Comparison of ENCODE assay signal across 27 cellular contexts in genomic region chr2:56537756-56538155, GRCh38.
"Had no signal": no experiment of that assay in that cellular context is flagged by ENCODE, and none has a peak within 500 bp of the region (broad histone marks: within the 10 kb centered on the region; RNA-seq: fewer than 3 reads in every experiment).

No MANE protein-coding gene starts in this region.

- H3K27ac Mint-ChIP-seq: mesothelial cell of epicardium; naive B cell; natural killer cell; nephron progenitor cell; neural progenitor cell; progenitor cell of endocrine pancreas; stimulated activated memory B cell treated with anti-CD40 and anti-IgM and Interleukin-4, amounts not matched to agents 10 μg/mL and 1 μg/mL and 100 μg/mL, for 72 hours; stimulated activated naive CD8-positive, alpha-beta T cell treated with anti-CD3 and anti-CD28 coated beads, Interleukin-15, amount 100 ng/mL, for 72 hours; type B pancreatic cell had no signal

- H3K4me2 ChIP-seq: neural progenitor cell, smooth muscle cell had no signal

- H3K36me3 Mint-ChIP-seq: mesothelial cell of epicardium; naive B cell; natural killer cell; neural progenitor cell; stimulated activated memory B cell treated with anti-CD40 and anti-IgM and Interleukin-4, amounts not matched to agents 10 μg/mL and 1 μg/mL and 100 μg/mL, for 72 hours; type B pancreatic cell had no signal

- H2AFZ ChIP-seq: neural progenitor cell had no signal

- H3K4me1 Mint-ChIP-seq: naive B cell; natural killer cell; nephron progenitor cell; neural progenitor cell; stimulated activated memory B cell treated with anti-CD40 and anti-IgM and Interleukin-4, amounts not matched to agents 10 μg/mL and 1 μg/mL and 100 μg/mL, for 72 hours; stimulated activated naive CD8-positive, alpha-beta T cell treated with anti-CD3 and anti-CD28 coated beads, Interleukin-15, amount 100 ng/mL, for 72 hours had no signal

- H3K27ac ChIP-seq: left ventricle myocardium inferior, neural progenitor cell, neutrophil, ovary, right atrium auricular region, right lobe of liver, tibial nerve had no signal

- H3K9me3 ChIP-seq: neutrophil, ovary, right lobe of liver, uterus had no signal

- ATAC-seq: natural killer cell; right lobe of liver; stimulated activated memory B cell treated with anti-CD40 and anti-IgM and Interleukin-4, amounts not matched to agents 10 μg/mL and 1 μg/mL and 100 μg/mL, for 72 hours; stimulated activated naive CD8-positive, alpha-beta T cell treated with anti-CD3 and anti-CD28 coated beads, Interleukin-15, amount 100 ng/mL, for 72 hours had no signal

- H3K9me3 Mint-ChIP-seq: nephron progenitor cell, neural progenitor cell had no signal

- H3K4me1 ChIP-seq: left ventricle myocardium inferior, neural progenitor cell, right atrium auricular region, right lobe of liver, tibial nerve, uterus had no signal

- H3K27me3 ChIP-seq: neural progenitor cell, neutrophil, ovary, right atrium auricular region, right lobe of liver, tibial nerve, uterus had no signal

- DNase-seq: islet precursor cell; left ventricle myocardium inferior; mesendoderm; naive B cell; natural killer cell; nephron progenitor cell; occipital lobe; ovary; right lobe of liver; stimulated activated CD4-positive, alpha-beta T cell treated with anti-CD3 and anti-CD28 coated beads, Interleukin-1b, Interleukin-23, amount 100 ng/mL, for 48 hours; stimulated activated CD4-positive, alpha-beta T cell treated with anti-CD3 and anti-CD28 coated beads, Interleukin-2, amount 100 ng/mL, for 48 hours; stimulated activated CD4-positive, alpha-beta T cell treated with anti-CD3 and anti-CD28 coated beads, Interleukin-4, amount 100 ng/mL, for 4 hours; stimulated activated CD8-positive, alpha-beta memory T cell treated with anti-CD3 and anti-CD28 coated beads, Interleukin-4, amount 100 ng/mL, for 48 hours; stimulated activated naive CD4-positive, alpha-beta T cell treated with Interleukin-2 at 50 U/mL for 16 hours; stimulated activated naive CD8-positive, alpha-beta T cell treated with anti-CD3 and anti-CD28 coated beads, Interleukin-15, amount 100 ng/mL, for 72 hours; substantia nigra; uterus had no signal

- H3K9ac ChIP-seq: neural progenitor cell had no signal

- H3K4me3 ChIP-seq: left ventricle myocardium inferior, lung, neural progenitor cell, ovary, right atrium auricular region, right lobe of liver, smooth muscle cell, tibial nerve, uterus had no signal

- H3K27me3 Mint-ChIP-seq: naive B cell; progenitor cell of endocrine pancreas; stimulated activated memory B cell treated with anti-CD40 and anti-IgM and Interleukin-4, amounts not matched to agents 10 μg/mL and 1 μg/mL and 100 μg/mL, for 72 hours; stimulated activated naive CD8-positive, alpha-beta T cell treated with anti-CD3 and anti-CD28 coated beads, Interleukin-15, amount 100 ng/mL, for 72 hours; type B pancreatic cell had no signal

- H3K4me3 Mint-ChIP-seq: mesothelial cell of epicardium; naive B cell; natural killer cell; nephron progenitor cell; neural progenitor cell; stimulated activated memory B cell treated with anti-CD40 and anti-IgM and Interleukin-4, amounts not matched to agents 10 μg/mL and 1 μg/mL and 100 μg/mL, for 72 hours; stimulated activated naive CD8-positive, alpha-beta T cell treated with anti-CD3 and anti-CD28 coated beads, Interleukin-15, amount 100 ng/mL, for 72 hours; type B pancreatic cell had no signal

- H3K36me3 ChIP-seq: left ventricle myocardium inferior, neural progenitor cell, neutrophil, ovary, right atrium auricular region, right lobe of liver, tibial nerve, uterus had no signal
